ENCODE assay signal across 39 cellular contexts in genomic region chrX:74531081-74531480, GRCh38.
"Had no signal": no experiment of that assay in that cellular context is flagged by ENCODE, and none has a peak within 500 bp of the region (broad histone marks: within the 10 kb centered on the region; RNA-seq: fewer than 3 reads in every experiment).

No MANE protein-coding gene starts in this region.

- DNase-seq: activated effector memory CD4-positive, alpha-beta T cell treated with anti-CD3 and anti-CD28 coated beads, Interleukin-2, amount 50 U/mL, for 16 hours; activated effector memory CD4-positive, alpha-beta T cell treated with Interleukin-2 at 50 U/mL for 16 hours; activated gamma-delta T cell; activated gamma-delta T cell treated with Interleukin-2 at 50 U/mL for 16 hours; activated naive CD4-positive, alpha-beta T cell treated with anti-CD3 and anti-CD28 coated beads for 36 hours; activated naive CD4-positive, alpha-beta T cell treated with anti-CD3 and anti-CD28 coated beads, Interleukin-2, amount 10 ng/mL, durations not matched to agents 7 days and 5 days; activated naive CD4-positive, alpha-beta T cell treated with anti-CD3 and anti-CD28 coated beads, Interleukin-2, amount 50 U/mL, for 16 hours; activated naive CD4-positive, alpha-beta T cell treated with Interleukin-2 at 50 U/mL for 16 hours; activated naive CD8-positive, alpha-beta T cell treated with anti-CD3 and anti-CD28 coated beads for 36 hours; activated naive CD8-positive, alpha-beta T cell treated with anti-CD3 and anti-CD28 coated beads, Interleukin-2, amount 10 ng/mL, durations not matched to agents 7 days and 5 days; activated naive CD8-positive, alpha-beta T cell treated with anti-CD3 and anti-CD28 coated beads, Interleukin-2, amount 50 U/mL, for 24 hours; activated T-cell treated with anti-CD3 and anti-CD28 coated beads, Interleukin-2, amount 50 U/mL, for 1 hour; activated T-cell treated with anti-CD3 and anti-CD28 coated beads, Interleukin-2, amount 50 U/mL, for 24 hours; activated T-cell treated with anti-CD3 and anti-CD28 coated beads, Interleukin-2, amount 50 U/mL, for 4 hours; activated T-cell treated with anti-CD3 and anti-CD28 coated beads, Interleukin-2, amount 50 U/mL, for 48 hours; activated T-cell treated with anti-CD3 and anti-CD28 coated beads, Interleukin-2, amount 50 U/mL, for 72 hours; adrenal gland; amniotic stem cell; amygdala; anterior cingulate cortex; aorta; body of pancreas; brain microvascular endothelial cell; caudate nucleus; central memory CD4-positive, alpha-beta T cell; cerebellar nuclear complex had no signal

- H3K27ac ChIP-seq: adrenal gland, ascending aorta, body of pancreas, brain microvascular endothelial cell, breast epithelium, cardiac muscle cell had no signal

- H3K36me3 Mint-ChIP-seq: activated naive CD4-positive, alpha-beta T cell treated with anti-CD3 and anti-CD28 coated beads, Interleukin-2, amount 10 ng/mL, durations not matched to agents 7 days and 5 days; activated naive CD4-positive, alpha-beta T cell treated with anti-CD3 and anti-CD28 coated beads, Interleukin-2, amount 50 U/mL, for 24 hours; activated naive CD4-positive, alpha-beta T cell treated with anti-CD3 and anti-CD28 coated beads, Interleukin-2, amount 50 U/mL, for 72 hours; activated naive CD8-positive, alpha-beta T cell; activated naive CD8-positive, alpha-beta T cell treated with anti-CD3 and anti-CD28 coated beads for 36 hours; activated naive CD8-positive, alpha-beta T cell treated with anti-CD3 and anti-CD28 coated beads, Interleukin-2, amount 10 ng/mL, durations not matched to agents 7 days and 5 days had no signal

- H3K4me3 ChIP-seq: adrenal gland, ascending aorta, body of pancreas, breast epithelium, cardiac muscle cell had no signal

- H3K4me1 ChIP-seq: body of pancreas, breast epithelium had no signal

- H3K4me3 Mint-ChIP-seq: activated naive CD4-positive, alpha-beta T cell treated with anti-CD3 and anti-CD28 coated beads for 36 hours; activated naive CD4-positive, alpha-beta T cell treated with anti-CD3 and anti-CD28 coated beads, Interleukin-2, amount 10 ng/mL, durations not matched to agents 7 days and 5 days; activated naive CD4-positive, alpha-beta T cell treated with anti-CD3 and anti-CD28 coated beads, Interleukin-2, amount 50 U/mL, for 24 hours; activated naive CD8-positive, alpha-beta T cell; activated naive CD8-positive, alpha-beta T cell treated with anti-CD3 and anti-CD28 coated beads for 36 hours; activated naive CD8-positive, alpha-beta T cell treated with anti-CD3 and anti-CD28 coated beads, Interleukin-2, amount 10 ng/mL, durations not matched to agents 7 days and 5 days; activated naive CD8-positive, alpha-beta T cell treated with anti-CD3 and anti-CD28 coated beads, Interleukin-2, amount 50 U/mL, for 24 hours; activated T-cell treated with anti-CD3 and anti-CD28 coated beads, Interleukin-2, amount 50 U/mL, for 24 hours; activated T-cell treated with anti-CD3 and anti-CD28 coated beads, Interleukin-2, amount 50 U/mL, for 4 hours; activated T-cell treated with anti-CD3 and anti-CD28 coated beads, Interleukin-2, amount 50 U/mL, for 72 hours; activated T-helper 1 cell treated with anti-CD3 and anti-CD28 coated beads, Interleukin-12 subunit alpha, Interleukin-12 subunit beta, Interleukin-2, Interleukin-4 antibody, amounts not matched to agents 30 ng/mL and 10 ng/mL and 1 ng/mL, durations not matched to agents 14 hours and 24 hours and 36 hours; activated T-helper 17 cell treated with anti-CD3 and anti-CD28 coated beads, Interleukin-2, amount 50 U/mL, for 72 hours; brain; central memory CD8-positive, alpha-beta T cell had no signal

- ATAC-seq: activated naive CD4-positive, alpha-beta T cell treated with anti-CD3 and anti-CD28 coated beads, Interleukin-2, amount 50 U/mL, for 72 hours; activated naive CD8-positive, alpha-beta T cell treated with anti-CD3 and anti-CD28 coated beads, Interleukin-2, amount 50 U/mL, for 24 hours; activated T-cell treated with anti-CD3 and anti-CD28 coated beads, Interleukin-2, amount 50 U/mL, for 4 hours; activated T-cell treated with anti-CD3 and anti-CD28 coated beads, Interleukin-2, amount 50 U/mL, for 72 hours; activated T-helper 17 cell treated with anti-CD3 and anti-CD28 coated beads, Interleukin-2, amount 50 U/mL, for 72 hours; body of pancreas had no signal

- H3K36me3 ChIP-seq: adrenal gland, ascending aorta, brain microvascular endothelial cell, breast epithelium, cardiac muscle cell had no signal

- H3K9me3 Mint-ChIP-seq: activated naive CD4-positive, alpha-beta T cell treated with anti-CD3 and anti-CD28 coated beads for 36 hours; activated naive CD4-positive, alpha-beta T cell treated with anti-CD3 and anti-CD28 coated beads, Interleukin-2, amount 10 ng/mL, durations not matched to agents 7 days and 5 days; activated naive CD4-positive, alpha-beta T cell treated with anti-CD3 and anti-CD28 coated beads, Interleukin-2, amount 50 U/mL, for 24 hours; activated naive CD4-positive, alpha-beta T cell treated with anti-CD3 and anti-CD28 coated beads, Interleukin-2, amount 50 U/mL, for 72 hours; activated naive CD8-positive, alpha-beta T cell treated with anti-CD3 and anti-CD28 coated beads for 36 hours; activated naive CD8-positive, alpha-beta T cell treated with anti-CD3 and anti-CD28 coated beads, Interleukin-2, amount 10 ng/mL, durations not matched to agents 7 days and 5 days; activated naive CD8-positive, alpha-beta T cell treated with anti-CD3 and anti-CD28 coated beads, Interleukin-2, amount 50 U/mL, for 24 hours; activated T-cell treated with anti-CD3 and anti-CD28 coated beads, Interleukin-2, amount 50 U/mL, for 24 hours; activated T-cell treated with anti-CD3 and anti-CD28 coated beads, Interleukin-2, amount 50 U/mL, for 4 hours; activated T-cell treated with anti-CD3 and anti-CD28 coated beads, Interleukin-2, amount 50 U/mL, for 72 hours; activated T-helper 1 cell treated with anti-CD3 and anti-CD28 coated beads, Interleukin-12 subunit alpha, Interleukin-12 subunit beta, Interleukin-2, Interleukin-4 antibody, amounts not matched to agents 30 ng/mL and 10 ng/mL and 1 ng/mL, durations not matched to agents 14 hours and 24 hours and 36 hours; activated T-helper 17 cell treated with anti-CD3 and anti-CD28 coated beads, Interleukin-2, amount 50 U/mL, for 72 hours; activated T-helper 2 cell treated with anti-CD3 and anti-CD28 coated beads, Interferon-gamma antibody, Interleukin-2, Interleukin-4, amounts not matched to agents 10 μg/mL and 5 μg/mL and 100 μg/mL, durations not matched to agents 14 hours and 24 hours and 36 hours; central memory CD8-positive, alpha-beta T cell had no signal

- FAIRE-seq: astrocyte, bronchial epithelial cell had no signal

- H3K9me3 ChIP-seq: adrenal gland, ascending aorta, body of pancreas, breast epithelium had no signal

- H3K27me3 ChIP-seq: adrenal gland, ascending aorta, body of pancreas, brain microvascular endothelial cell, cardiac muscle cell had no signal

- H3K27ac Mint-ChIP-seq: activated naive CD4-positive, alpha-beta T cell treated with anti-CD3 and anti-CD28 coated beads for 36 hours; activated naive CD4-positive, alpha-beta T cell treated with anti-CD3 and anti-CD28 coated beads, Interleukin-2, amount 10 ng/mL, durations not matched to agents 7 days and 5 days; activated naive CD4-positive, alpha-beta T cell treated with anti-CD3 and anti-CD28 coated beads, Interleukin-2, amount 50 U/mL, for 24 hours; activated naive CD4-positive, alpha-beta T cell treated with anti-CD3 and anti-CD28 coated beads, Interleukin-2, amount 50 U/mL, for 72 hours; activated naive CD8-positive, alpha-beta T cell; activated naive CD8-positive, alpha-beta T cell treated with anti-CD3 and anti-CD28 coated beads for 36 hours; activated naive CD8-positive, alpha-beta T cell treated with anti-CD3 and anti-CD28 coated beads, Interleukin-2, amount 10 ng/mL, durations not matched to agents 7 days and 5 days; activated naive CD8-positive, alpha-beta T cell treated with anti-CD3 and anti-CD28 coated beads, Interleukin-2, amount 50 U/mL, for 24 hours; activated T-cell treated with anti-CD3 and anti-CD28 coated beads, Interleukin-2, amount 50 U/mL, for 24 hours; activated T-cell treated with anti-CD3 and anti-CD28 coated beads, Interleukin-2, amount 50 U/mL, for 72 hours; activated T-helper 1 cell treated with anti-CD3 and anti-CD28 coated beads, Interleukin-12 subunit alpha, Interleukin-12 subunit beta, Interleukin-2, Interleukin-4 antibody, amounts not matched to agents 30 ng/mL and 10 ng/mL and 1 ng/mL, durations not matched to agents 14 hours and 24 hours and 36 hours; activated T-helper 17 cell treated with anti-CD3 and anti-CD28 coated beads, Interleukin-2, amount 50 U/mL, for 72 hours; activated T-helper 2 cell treated with anti-CD3 and anti-CD28 coated beads, Interferon-gamma antibody, Interleukin-2, Interleukin-4, amounts not matched to agents 10 μg/mL and 5 μg/mL and 100 μg/mL, durations not matched to agents 14 hours and 24 hours and 36 hours; brain had no signal

- H3K27me3 Mint-ChIP-seq: activated naive CD4-positive, alpha-beta T cell treated with anti-CD3 and anti-CD28 coated beads, Interleukin-2, amount 10 ng/mL, durations not matched to agents 7 days and 5 days; activated naive CD4-positive, alpha-beta T cell treated with anti-CD3 and anti-CD28 coated beads, Interleukin-2, amount 50 U/mL, for 24 hours; activated naive CD8-positive, alpha-beta T cell; activated naive CD8-positive, alpha-beta T cell treated with anti-CD3 and anti-CD28 coated beads for 36 hours; activated naive CD8-positive, alpha-beta T cell treated with anti-CD3 and anti-CD28 coated beads, Interleukin-2, amount 10 ng/mL, durations not matched to agents 7 days and 5 days; activated naive CD8-positive, alpha-beta T cell treated with anti-CD3 and anti-CD28 coated beads, Interleukin-2, amount 50 U/mL, for 24 hours; activated T-helper 17 cell treated with anti-CD3 and anti-CD28 coated beads, Interleukin-2, amount 50 U/mL, for 72 hours; central memory CD8-positive, alpha-beta T cell had no signal
